In genomic region chr18:74328196-74328595, GRCh38 we compare ENCODE assay signal across 31 cellular contexts. TPM values are rescaled to one million over a fixed set of nuclear protein-coding genes. Genes with fewer than 3 reads are reported as not detected.
"Had no signal": no experiment of that assay in that cellular context is flagged by ENCODE, and none has a peak within 500 bp of the region (broad histone marks: within the 10 kb centered on the region; RNA-seq: fewer than 3 reads in every experiment).

No MANE protein-coding gene starts in this region.

- H3K27me3 ChIP-seq: cardiac muscle cell, heart right ventricle, upper lobe of left lung had no signal

- H3K27ac ChIP-seq: cardiac muscle cell, heart right ventricle, parathyroid adenoma, thoracic aorta, upper lobe of left lung had no signal

- H3K4me1 ChIP-seq: parathyroid adenoma, upper lobe of left lung had no signal

- H3K4me2 ChIP-seq: smooth muscle cell had no signal

- H3K4me3 ChIP-seq: cardiac muscle cell, heart right ventricle, mucosa of descending colon, smooth muscle cell, thoracic aorta, upper lobe of left lung had no signal

- H3K36me3 ChIP-seq: cardiac muscle cell, heart right ventricle, thoracic aorta, upper lobe of left lung had no signal

- ATAC-seq: activated CD4-positive, alpha-beta T cell treated with anti-CD3 and anti-CD28 coated beads for 36 hours; activated T-cell treated with anti-CD3 and anti-CD28 coated beads, Interleukin-2, amount 50 U/mL, for 4 hours; heart right ventricle; left cardiac atrium; mucosa of descending colon; sciatic nerve; stimulated activated memory B cell treated with anti-CD40 and anti-IgM and Interleukin-4, amounts not matched to agents 10 μg/mL and 1 μg/mL and 100 μg/mL, for 72 hours had no signal

- H2AFZ ChIP-seq: parathyroid adenoma had no signal

- FAIRE-seq: endometrium had no signal

- H3K9ac ChIP-seq: parathyroid adenoma had no signal

- H3K79me2 ChIP-seq: parathyroid adenoma had no signal

- DNase-seq: activated B cell treated with CpG ODN at 0.5 μM for 24 hours; activated CD4-positive, alpha-beta T cell treated with anti-CD3 and anti-CD28 coated beads for 36 hours; activated CD4-positive, alpha-beta T cell treated with anti-CD3 and anti-CD28 coated beads, Interleukin-2, amount 50 U/mL, for 4 hours; activated CD8-positive, alpha-beta memory T cell treated with anti-CD3 and anti-CD28 coated beads, Interleukin-2, amount 50 U/mL, for 48 hours; activated naive CD4-positive, alpha-beta T cell treated with Interleukin-2 at 50 U/mL for 16 hours; activated naive CD8-positive, alpha-beta T cell treated with anti-CD3 and anti-CD28 coated beads for 36 hours; activated T-cell treated with anti-CD3 and anti-CD28 coated beads, Interleukin-2, amount 50 U/mL, for 4 hours; amniotic stem cell; effector CD4-positive, alpha-beta T cell; heart right ventricle; islet precursor cell; left cardiac atrium; mesenchymal stem cell; mucosa of descending colon; nucleus accumbens; stimulated activated CD4-positive, alpha-beta T cell treated with anti-CD3 and anti-CD28 coated beads, Interleukin-15, amount 100 ng/mL, for 24 hours; T-helper 9 cell; upper lobe of left lung had no signal

- H3K9me3 ChIP-seq: heart right ventricle, mucosa of descending colon, thoracic aorta, upper lobe of left lung had no signal

RNA-seq across cellular contexts. Expression of gene C18orf63, which starts 12.6 kb away (rescaled TPM):
- total RNA-seq: activated B cell treated with CpG ODN at 0.5 μM for 24 hours; activated CD4-positive, alpha-beta T cell treated with anti-CD3 and anti-CD28 coated beads for 36 hours; activated CD8-positive, alpha-beta memory T cell treated with anti-CD3 and anti-CD28 coated beads for 36 hours; activated naive CD8-positive, alpha-beta T cell treated with anti-CD3 and anti-CD28 coated beads for 36 hours; activated T-cell treated with anti-CD3 and anti-CD28 coated beads, Interleukin-2, amount 50 U/mL, for 4 hours; cardiac muscle cell; cerebellum; epithelial cell of proximal tubule; heart right ventricle; left cardiac atrium; lower leg skin; mucosa of descending colon; sciatic nerve; smooth muscle cell; T-helper 1 cell treated with Interleukin-12 subunit alpha and Interleukin-12 subunit beta and Interleukin-4 antibody, amounts not matched to agents 30 ng/mL and 1 ng/mL, for 36 hours; thoracic aorta had no signal
- polyA plus RNA-seq: cardiac muscle cell, heart right ventricle, neural cell, smooth muscle cell had no signal
